In genomic region chr12:89344862-89345202, GRCh38 we compare ENCODE assay signal across 20 cellular contexts. TPM values are rescaled to one million over a fixed set of nuclear protein-coding genes. Genes with fewer than 3 reads are reported as not detected.
DNase-seq lines count a peak whose midpoint lies in the region; ATAC-seq, FAIRE-seq and TF ChIP-seq lines count a peak whose summit lies in the region.
"Had no signal": no experiment of that assay in that cellular context is flagged by ENCODE, and none has a peak within 500 bp of the region (broad histone marks: within the 10 kb centered on the region; RNA-seq: fewer than 3 reads in every experiment).

No MANE protein-coding gene starts in this region.

- H3K9me2 ChIP-seq in neural cell (ENCODE audit: insufficient read depth, low read length): no peaks in the 10 kb centered on the region

- CTCF ChIA-PET in H1 (lab: Charles Lee; ENCODE audit: partially characterized antibody): interaction anchor here (1.0 to 3.7 kb wide), 5 partner anchors 14 to 180 kb away, joined by 3 to 19 read pairs (median 4); partner anchors contain the start of gene GALNT4

- FAIRE-seq in H1 (lab: Jason Lieb, UNC): no peak
- FAIRE-seq: astrocyte had no signal

- H2BK12ac ChIP-seq in H1 (ENCODE audit: low read depth, low read length): no peak overlapping the region

- H3K23ac ChIP-seq in H1 (ENCODE audit: insufficient read length): no peak overlapping the region

- no peak for TF ChIP-seq CTCF in KMS-11 (conservative IDR thresholded peaks at IDR 0.05; ENCODE audit: low read depth, low read length)
- no peak for TF ChIP-seq CTCF in H1 (IDR thresholded peaks at IDR 0.05; ENCODE audit: control extremely low read depth in 1 of 3, insufficient read depth in 1 of 3, low read depth in 1 of 3, low read length in 3 of 3)
- no peak for TF ChIP-seq CTCF in neural cell (IDR thresholded peaks at IDR 0.05; ENCODE audit: poor library complexity, severe bottlenecking)
- TF ChIP-seq CTCF in adrenal gland (IDR thresholded peaks at IDR 0.05): no peak

- H3K14ac ChIP-seq in H1 (ENCODE audit: insufficient read length): no peak overlapping the region

- no peak for TF ChIP-seq EP300 in H1 (IDR thresholded peaks at IDR 0.05; ENCODE audit: borderline replicate concordance in 1 of 2, low read depth in 2 of 2, low read length in 2 of 2)
- no peak for TF ChIP-seq EP300 in neural cell (conservative IDR thresholded peaks at IDR 0.05; ENCODE audit: poor library complexity, severe bottlenecking)

- H2AK5ac ChIP-seq in H1 (ENCODE audit: low read depth, low read length): no peak overlapping the region

- no peak overlapping the region for H4K5ac ChIP-seq in H1 (ENCODE audit: insufficient read length, low read depth, low read length)

- no peak overlapping the region for H2BK15ac ChIP-seq in H1 (ENCODE audit: low read length)

- peak overlapping the region; percentile 88; the same call in 1 of the 2 replicates for H2BK20ac ChIP-seq in H1 (ENCODE audit: low read length)

- H3K23me2 ChIP-seq in H1 (ENCODE audit: low read depth, low read length): peaks cover 6% of the 10 kb centered on the region

- POLR2A ChIA-PET in H1 (lab: Charles Lee; ENCODE audit: partially characterized antibody): interaction anchor here (1.0 to 2.5 kb wide), 5 partner anchors 8 to 182 kb away, joined by 3 to 25 read pairs (median 3); partner anchors contain the start of gene DUSP6

- H3K18ac ChIP-seq in H1 (ENCODE audit: extremely low read depth, low read length): no peak overlapping the region

- H3K79me1 ChIP-seq in H1 (ENCODE audit: low read depth, low read length): no peaks in the 10 kb centered on the region

- no peak overlapping the region for H3K56ac ChIP-seq in H1 (replicated peaks; ENCODE audit: insufficient read length, low read depth, low read length)

- H4K20me1 ChIP-seq in BLaER1 (peaks cover 14% of the 10 kb centered on the region), KMS-11 (ENCODE audit: insufficient read depth) (no peaks in the 10 kb centered on the region), H1 (replicated peaks in 1 of 2; ENCODE audit: control insufficient read depth in 1 of 2, insufficient read depth in 2 of 2, low read length in 2 of 2) (peaks cover 0 to 7% of the 10 kb centered on the region in 2 experiments), neural cell (ENCODE audit: insufficient read depth) (no peaks in the 10 kb centered on the region)

- H3F3A ChIP-seq in neural cell (ENCODE audit: insufficient read depth, low read length, poor library complexity, severe bottlenecking): peaks cover 8% of the 10 kb centered on the region

- H2AFZ ChIP-seq in KMS-11 (ENCODE audit: low read depth): no peak overlapping the region
- H2AFZ ChIP-seq in H1 (ENCODE audit: low read length): no peak overlapping the region
- H2AFZ ChIP-seq in neural cell (ENCODE audit: low read depth, low read length): no peak overlapping the region

- H3K4me2 ChIP-seq in BLaER1 (peak overlapping the region; percentile 95), KMS-11 (peak overlapping the region; percentile 88), H1 (ENCODE audit: insufficient read depth in 1 of 2, low read depth in 2 of 2, low read length in 2 of 2) (peak overlapping the region in 1 of 2 experiments; percentile 51; a peak in 1 of 4 replicates), neural cell (ENCODE audit: low read length) (no peak overlapping the region)

- H3K36me3 ChIP-seq in BLaER1: peaks cover 7% of the 10 kb centered on the region; the same call in 1 of the 2 replicates
- H3K36me3 ChIP-seq in KMS-11 (ENCODE audit: insufficient read depth): peaks cover 12% of the 10 kb centered on the region; the same call in 1 of the 2 replicates
- H3K36me3 ChIP-seq in H1 (ENCODE audit: control insufficient read depth in 2 of 4, insufficient read depth in 4 of 4, low read length in 3 of 4): peaks cover 0 to 7% (median 3%) of the 10 kb centered on the region in 4 experiments; a peak in 3 of 8 replicates
- no peaks in the 10 kb centered on the region for H3K36me3 ChIP-seq in neural cell (ENCODE audit: insufficient read depth, low read length)
- H3K36me3 ChIP-seq in adrenal gland (replicated peaks in 1 of 2): peaks cover 0 to 17% of the 10 kb centered on the region in 2 donors
- H3K36me3 ChIP-seq: uterus had no signal

- peaks cover 30% of the 10 kb centered on the region for H3K79me2 ChIP-seq in KMS-11 (ENCODE audit: insufficient read depth, low read depth)
- peaks cover 0 to 19% of the 10 kb centered on the region in 2 experiments; a peak in 2 of 4 replicates for H3K79me2 ChIP-seq in H1 (ENCODE audit: control insufficient read depth in 1 of 2, insufficient read depth in 2 of 2, low read length in 2 of 2)
- peaks cover 21% of the 10 kb centered on the region for H3K79me2 ChIP-seq in neural cell (replicated peaks; ENCODE audit: insufficient read depth, low read length)

- no peak for ATAC-seq in HG03432 (IDR thresholded peaks at IDR 0.05; ENCODE audit: unreplicated experiment)

- DNase-seq in H1 (ENCODE audit: low read depth in 1 of 2, low spot score in 2 of 2) (no peak), HPDE6-E6E7 (ENCODE audit: extremely low spot score) (no peak), adrenal gland (no peak)
- DNase-seq: activated naive CD4-positive, alpha-beta T cell treated with anti-CD3 and anti-CD28 coated beads for 36 hours; COR-L47; foreskin melanocyte; H9; IMR-90; NCI-H2029 treated with DMSO at 0.1 percent for 48 hours; NCI-H524; OCI-M1; stimulated activated CD4-positive, alpha-beta T cell treated with anti-CD3 and anti-CD28 coated beads, Interleukin-2, amount 100 ng/mL, for 48 hours; substantia nigra; T-helper 9 cell; uterus had no signal

- H4K91ac ChIP-seq in H1 (replicated peaks; ENCODE audit: insufficient read length, low read length): no peak overlapping the region

- 80% methylated on average over 3 of the region's 3 CpGs; no CpG with 5 or more reads in 1 of the 2 experiments for WGBS in H1 (ENCODE audit: extremely low coverage in 1 of 2, insufficient coverage in 1 of 2, insufficient read length in 1 of 2, insufficient replicate concordance in 2 of 2, low coverage in 1 of 2, low lambda C conversion rate in 2 of 2, missing lambda C conversion rate in 1 of 2), 2 experiments
- WGBS in adrenal gland, 4 donors: 59 to 72% (median 66%) methylated on average over 2 to 3 of the region's 3 CpGs

- H3K4me3 ChIP-seq in BLaER1 (no peak overlapping the region), KMS-11 (IDR thresholded peaks at IDR 0.05; ENCODE audit: insufficient read depth, low read depth, low read length) (no peak overlapping the region), H1 (ENCODE audit: extremely low read depth in 1 of 4, insufficient read depth in 2 of 4, low read depth in 3 of 4, low read length in 4 of 4) (no peak overlapping the region), neural cell (ENCODE audit: low read length) (peak overlapping the region; percentile 55), adrenal gland (no peak overlapping the region)
- H3K4me3 ChIP-seq: uterus had no signal

- no peak for TF ChIP-seq RAD21 in H1 (IDR thresholded peaks at IDR 0.05 in 1 of 2, conservative IDR thresholded peaks at IDR 0.05 in 1 of 2; ENCODE audit: low read depth in 2 of 2, low read length in 2 of 2)
- TF ChIP-seq RAD21 in neural cell (conservative IDR thresholded peaks at IDR 0.05): no peak

- 0 out of 2 replicates have a peak overlapping the region, but pooled peaks have one; percentile 21 for H2BK5ac ChIP-seq in H1 (ENCODE audit: low read depth, low read length)

- intact Hi-C loops in adrenal gland (cut with DNase I): loop anchor here in 1 of 2 donors (10.0 kb wide), 1 partner anchor 180 kb away; no protein-coding TSS in a partner anchor

- H3K9me3 ChIP-seq in BLaER1: no peaks in the 10 kb centered on the region
- H3K9me3 ChIP-seq in H1 (ENCODE audit: insufficient read depth in 2 of 2, low read depth in 1 of 2, low read length in 1 of 2): no peaks in the 10 kb centered on the region
- H3K9me3 ChIP-seq in neural cell (ENCODE audit: low read length): no peaks in the 10 kb centered on the region
- H3K9me3 ChIP-seq in adrenal gland (replicated peaks in 1 of 3): no peaks in the 10 kb centered on the region
- H3K9me3 ChIP-seq: uterus had no signal

- no peak overlapping the region for H4K8ac ChIP-seq in H1 (ENCODE audit: extremely low read depth, insufficient read depth, low read length)

- no peak overlapping the region for H3K4ac ChIP-seq in H1 (replicated peaks; ENCODE audit: insufficient read length, low read depth, low read length)

- peak overlapping the region; percentile 81 for H3K27ac ChIP-seq in BLaER1
- peak overlapping the region; percentile 99; the same call in 1 of the 2 replicates for H3K27ac ChIP-seq in KMS-11
- H3K27ac ChIP-seq in H1 (ENCODE audit: low read depth, low read length): no peak overlapping the region
- peak overlapping the region; percentile 91 for H3K27ac ChIP-seq in neural cell (ENCODE audit: low read length)
- peak overlapping the region in 2 of 5 donors; percentile 28 to 50 for H3K27ac ChIP-seq in adrenal gland
- H3K27ac ChIP-seq: uterus had no signal

- H3K27me3 ChIP-seq in BLaER1: no peaks in the 10 kb centered on the region
- H3K27me3 ChIP-seq in KMS-11 (ENCODE audit: insufficient read depth, low read depth): no peaks in the 10 kb centered on the region
- H3K27me3 ChIP-seq in H1 (replicated peaks in 1 of 4; ENCODE audit: control insufficient read depth in 3 of 4, extremely low read depth in 1 of 4, insufficient read depth in 3 of 4, low read length in 3 of 4): peaks cover 0 to 12% (median 4%) of the 10 kb centered on the region in 4 experiments; a peak in 5 of 7 replicates
- no peaks in the 10 kb centered on the region for H3K27me3 ChIP-seq in neural cell (ENCODE audit: insufficient read depth, low read depth, low read length)
- no peaks in the 10 kb centered on the region for H3K27me3 ChIP-seq in adrenal gland
- H3K27me3 ChIP-seq: uterus had no signal

- H3K9ac ChIP-seq in BLaER1 (peak overlapping the region; percentile 47; the same call in 1 of the 2 replicates), KMS-11 (peak overlapping the region; percentile 33; the same call in 1 of the 2 replicates), H1 (replicated peaks in 1 of 4; ENCODE audit: extremely low read depth in 1 of 4, low read depth in 3 of 4, low read length in 3 of 4) (no peak overlapping the region), neural cell (ENCODE audit: low read length) (peak overlapping the region; percentile 61)

- H2BK120ac ChIP-seq in H1 (replicated peaks; ENCODE audit: low read depth, low read length): peak overlapping the region; percentile 62

- H3K4me1 ChIP-seq in BLaER1 (peaks cover 73% of the 10 kb centered on the region), KMS-11 (ENCODE audit: low read depth, poor library complexity, severe bottlenecking) (peaks cover 62% of the 10 kb centered on the region), H1 (replicated peaks in 1 of 4; ENCODE audit: control insufficient read depth in 3 of 4, insufficient read depth in 4 of 4, low read length in 3 of 4) (peaks cover 6 to 27% (median 19%) of the 10 kb centered on the region in 4 experiments; a peak in 6 of 7 replicates), adrenal gland (replicated peaks in 1 of 2) (peaks cover 0 to 37% of the 10 kb centered on the region in 2 donors)
- H3K4me1 ChIP-seq: uterus had no signal

- no peak for TF ChIP-seq POLR2A in H1 (IDR thresholded peaks at IDR 0.05; ENCODE audit: control extremely low read depth in 1 of 2, low read depth in 2 of 2, low read length in 2 of 2)
- no peak for TF ChIP-seq POLR2A in adrenal gland (IDR thresholded peaks at IDR 0.05)

RNA-seq across cellular contexts. Expression of gene DUSP6, which starts 7.5 kb away (rescaled TPM):
- total RNA-seq in H1 (2021; fragmentation: NEBNext Ultra II Directional; extraction: Animal tissue kit (Norgen Biotek cat#: 25700)): 152 and 179 TPM in 2 replicates
- polyA plus RNA-seq in H1 (2011; rRNA removed) (99.3 and 101 TPM in 2 replicates), neural cell (40.1 and 44.3 TPM in 2 replicates), adrenal gland (10 to 100 TPM; 16.3 to 21.5 (median 21.0) TPM)
- 57.6 TPM for polyA plus RNA-seq in H1 (2011; cell fraction: cytosol; rRNA removed)
- polyA plus RNA-seq in H1 (2011; cell fraction: nucleus; rRNA removed): 123 TPM
- 77.6 to 104 TPM (median 87.6 TPM) in 4 replicates for polyA plus RNA-seq in H1 (2012, experiment 1 of 2)
- polyA plus RNA-seq in H1 (2012, experiment 2 of 2): 27.9 TPM
- polyA plus RNA-seq in H1 (2013, experiment 1 of 2): 87.7 TPM
- polyA plus RNA-seq in H1 (2013, experiment 2 of 2): 97.5 TPM
- polyA minus RNA-seq in H1 (2011; rRNA and poly(A)+ RNA removed): 148 and 173 TPM in 2 replicates
- polyA minus RNA-seq in H1 (2011; cell fraction: cytosol; rRNA and poly(A)+ RNA removed): 65.2 TPM
- 159 TPM for polyA minus RNA-seq in H1 (2011; cell fraction: nucleus; rRNA and poly(A)+ RNA removed)
- 50.8 and 62.1 TPM in 2 replicates for polyA minus RNA-seq in neural cell
- total RNA-seq in adrenal gland: 10 to 100 TPM; 12.3 to 81.8 (median 47.7) TPM

Comparison
In these comparisons a context has a peak if more than half of its experiments do, and no peak if none do; other contexts are left out.
1. H3K9ac ChIP-seq: peak in BLaER1 (single experiment), KMS-11 (single experiment) and neural cell (single experiment); none in H1 (0 of 4).